In genomic region chr20:17504898-17505663, GRCh38 we compare ENCODE assay signal across 8 cellular contexts. TPM values are rescaled to one million over a fixed set of nuclear protein-coding genes. Genes with fewer than 3 reads are reported as not detected.
DNase-seq lines count a peak whose midpoint lies in the region; TF ChIP-seq lines count a peak whose summit lies in the region.

No MANE protein-coding gene starts in this region.

- H3K27ac ChIP-seq in SJSA1 (no peak overlapping the region), right atrium auricular region (no peak overlapping the region), rectal smooth muscle tissue (ENCODE audit: low read depth, low read length) (peak overlapping the region; percentile 57)

- H3K36me3 ChIP-seq in SJSA1 (no peaks in the 10 kb centered on the region), right atrium auricular region (no peaks in the 10 kb centered on the region), rectal smooth muscle tissue (ENCODE audit: control insufficient read depth, insufficient read depth, low read length) (no peaks in the 10 kb centered on the region)

- no peaks in the 10 kb centered on the region for H3K9me3 ChIP-seq in SJSA1 (replicated peaks)
- no peaks in the 10 kb centered on the region for H3K9me3 ChIP-seq in right atrium auricular region

- peak overlapping the region; percentile 36 for H3K4me3 ChIP-seq in SJSA1
- peak overlapping the region; percentile 15 to 52 for H3K4me3 ChIP-seq in right atrium auricular region
- H3K4me3 ChIP-seq in rectal smooth muscle tissue (ENCODE audit: low read length) = peak overlapping the region; percentile 64

- no peak overlapping the region for H3K9ac ChIP-seq in rectal smooth muscle tissue (ENCODE audit: low read length)

- TF ChIP-seq CTCF in right atrium auricular region (IDR thresholded peaks at IDR 0.05) = peak; percentile 64 to 73

- H3K27me3 ChIP-seq in SJSA1 (replicated peaks) = no peaks in the 10 kb centered on the region
- H3K27me3 ChIP-seq in right atrium auricular region = no peaks in the 10 kb centered on the region
- H3K27me3 ChIP-seq in rectal smooth muscle tissue (ENCODE audit: control insufficient read depth, insufficient read depth, low read length) = no peaks in the 10 kb centered on the region

- peak; percentile 83 for DNase-seq in GM03348 (ENCODE audit: low spot score)
- DNase-seq in H4 (ENCODE audit: low spot score) = peak; percentile 37
- DNase-seq in Kasumi-1 (lab: John Stamatoyannopoulos, UW) = peak; percentile 75 to 86
- DNase-seq in SJSA1 (ENCODE audit: low read depth in 1 of 2, low spot score in 2 of 2) = peak; percentile 53 to 76
- peak; percentile 44 for DNase-seq in amniotic epithelial cell (ENCODE audit: low read depth)
- DNase-seq in right atrium auricular region (ENCODE audit: low spot score) = peak; percentile 63
- no peak for DNase-seq in effector CD4-positive, alpha-beta T cell

- peaks cover 12% of the 10 kb centered on the region for H3K4me1 ChIP-seq in SJSA1 (replicated peaks)
- H3K4me1 ChIP-seq in right atrium auricular region = peaks cover 0 to 14% of the 10 kb centered on the region in 2 donors
- H3K4me1 ChIP-seq in rectal smooth muscle tissue (ENCODE audit: control insufficient read depth, insufficient read depth, low read length) = no peaks in the 10 kb centered on the region

RNA-seq across cellular contexts. Expression of gene BFSP1, which starts 26.1 kb away (rescaled TPM):
- total RNA-seq in H4 (2014; rRNA removed; shearing (Covaris generic)) = 8.2 and 12.3 TPM in 2 replicates
- 8.0 and 9.4 TPM in 2 replicates for total RNA-seq in SJSA1 (2014; rRNA removed; shearing (Covaris generic))
- 1 to 10 TPM in 1 of 2 donors, under 1 TPM in 1; 0.51 to 1.3 TPM for total RNA-seq in right atrium auricular region
